ENCODE assay signal across 17 cellular contexts in the genomic region with DNA sequence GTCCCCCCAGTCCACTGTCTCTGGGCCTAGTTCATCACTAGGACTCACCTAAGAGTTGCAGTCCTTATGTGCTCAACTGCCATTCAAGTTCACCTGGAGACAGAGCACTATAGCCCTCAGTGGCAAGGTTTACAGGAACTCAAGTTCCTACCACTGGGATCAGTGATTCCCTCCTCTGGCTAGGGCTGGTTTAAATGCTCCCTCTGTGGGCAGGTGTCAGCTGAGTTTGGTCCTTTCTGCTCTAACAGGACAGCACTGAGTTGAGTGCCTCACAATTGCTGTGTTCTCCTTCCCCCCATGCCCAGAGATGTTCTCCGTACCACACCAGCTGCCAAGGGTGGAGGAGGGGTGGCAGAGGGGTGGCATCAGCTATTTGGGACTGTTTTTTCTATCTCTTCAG.
"Had no signal": no experiment of that assay in that cellular context is flagged by ENCODE, and none has a peak within 500 bp of the region (broad histone marks: within the 10 kb centered on the region; RNA-seq: fewer than 3 reads in every experiment).

No MANE protein-coding gene starts in this region.

- H3K27me3 ChIP-seq: brain microvascular endothelial cell, gastroesophageal sphincter had no signal

- H3K4me3 Mint-ChIP-seq: activated T-helper 1 cell treated with anti-CD3 and anti-CD28 coated beads, Interleukin-12 subunit alpha, Interleukin-12 subunit beta, Interleukin-2, Interleukin-4 antibody, amounts not matched to agents 30 ng/mL and 10 ng/mL and 1 ng/mL, durations not matched to agents 14 hours and 24 hours and 36 hours; nephron progenitor cell had no signal

- H3K4me1 ChIP-seq: gastroesophageal sphincter, prostate gland had no signal

- ATAC-seq: gastroesophageal sphincter, right cardiac atrium had no signal

- H3K4me1 Mint-ChIP-seq: nephron progenitor cell had no signal

- H3K36me3 ChIP-seq: brain microvascular endothelial cell, gastroesophageal sphincter, prostate gland had no signal

- H3K9me3 Mint-ChIP-seq: activated T-helper 1 cell treated with anti-CD3 and anti-CD28 coated beads, Interleukin-12 subunit alpha, Interleukin-12 subunit beta, Interleukin-2, Interleukin-4 antibody, amounts not matched to agents 30 ng/mL and 10 ng/mL and 1 ng/mL, durations not matched to agents 14 hours and 24 hours and 36 hours had no signal

- H3K27ac ChIP-seq: brain microvascular endothelial cell, gastroesophageal sphincter, prostate gland, skin epidermis had no signal

- H3K9me3 ChIP-seq: prostate gland had no signal

- H3K27ac Mint-ChIP-seq: activated T-helper 1 cell treated with anti-CD3 and anti-CD28 coated beads, Interleukin-12 subunit alpha, Interleukin-12 subunit beta, Interleukin-2, Interleukin-4 antibody, amounts not matched to agents 30 ng/mL and 10 ng/mL and 1 ng/mL, durations not matched to agents 14 hours and 24 hours and 36 hours; nephron progenitor cell had no signal

- H3K4me3 ChIP-seq: gastroesophageal sphincter, prostate gland, skin epidermis had no signal

- DNase-seq: activated CD4-positive, alpha-beta T cell treated with anti-CD3 and anti-CD28 coated beads, Interleukin-2, amount 50 U/mL, for 1 hour; activated naive CD4-positive, alpha-beta T cell; anterior cingulate cortex; brain microvascular endothelial cell; cerebellar nuclear complex; islet precursor cell; nephron progenitor cell; right cardiac atrium; stimulated activated CD4-positive, alpha-beta T cell treated with anti-CD3 and anti-CD28 coated beads, Interleukin-4, amount 100 ng/mL, for 24 hours; stimulated activated CD8-positive, alpha-beta memory T cell treated with anti-CD3 and anti-CD28 coated beads, Interleukin-4, amount 100 ng/mL, for 48 hours; stimulated activated naive CD4-positive, alpha-beta T cell treated with Interleukin-2 at 50 U/mL for 16 hours; substantia nigra; T-helper 2 cell had no signal
